In the genomic region with DNA sequence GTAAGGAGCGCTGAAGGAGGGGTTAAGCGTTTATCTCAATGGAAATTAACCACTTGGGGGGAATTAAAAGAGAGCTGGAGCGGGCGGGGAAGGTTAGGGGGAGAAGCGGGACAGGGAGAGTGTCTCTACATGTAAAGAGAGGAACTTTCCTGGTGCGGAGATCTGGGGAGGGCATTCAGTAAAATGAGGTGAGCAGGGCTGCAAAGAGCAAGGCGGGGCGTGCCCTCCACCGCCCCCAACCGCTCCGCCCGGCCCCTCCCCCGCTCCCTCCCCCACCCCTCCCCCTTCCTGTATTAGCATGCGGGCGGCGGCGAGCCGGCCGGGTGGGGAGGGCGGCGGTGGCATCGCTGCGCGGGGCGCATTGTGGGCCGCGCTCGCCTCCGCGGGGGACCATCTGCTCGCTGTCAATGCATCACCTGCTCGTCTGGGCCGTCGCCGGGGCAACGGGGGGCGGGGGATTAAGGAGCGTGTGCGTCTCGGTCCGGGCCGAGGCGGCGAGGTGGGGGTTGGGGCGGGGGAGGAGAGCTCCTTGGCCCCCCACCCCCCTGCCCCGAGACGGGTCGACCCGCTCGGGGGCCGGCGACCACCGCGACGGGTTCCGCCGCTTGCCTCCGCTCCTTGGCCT, we compare ENCODE assay signal across 8 cellular contexts. TPM values are rescaled to one million over a fixed set of nuclear protein-coding genes. Genes with fewer than 3 reads are reported as not detected.
DNase-seq lines count a peak whose midpoint lies in the region; ATAC-seq and TF ChIP-seq lines count a peak whose summit lies in the region.

No MANE protein-coding gene starts in this region.

- no peak overlapping the region for H3K27ac ChIP-seq in A673 (ENCODE audit: low read depth, low read length, poor library complexity, severe bottlenecking)

- no peaks in the 10 kb centered on the region for H3K36me3 ChIP-seq in A673 (ENCODE audit: insufficient read depth, low read length, poor library complexity, severe bottlenecking)

- no peak overlapping the region for H3K4me3 ChIP-seq in A673 (ENCODE audit: low read depth, low read length, poor library complexity, severe bottlenecking)

- peaks cover 50% of the 10 kb centered on the region for H3K27me3 ChIP-seq in A673 (replicated peaks; ENCODE audit: insufficient read depth, low read depth, low read length, poor library complexity)

- ATAC-seq in GM19452 (IDR thresholded peaks at IDR 0.05; ENCODE audit: unreplicated experiment), result peak; percentile 71
- peak; percentile 65 for ATAC-seq in HG03521 (IDR thresholded peaks at IDR 0.05; ENCODE audit: unreplicated experiment)
- ATAC-seq in SK-N-SH treated with all-trans-retinoic acid at 6 μM for 48 hours, result peak; percentile 70

- no TSS peak for BruUV-seq in A673 (replicated peaks; lab: Mats Ljungman, UMichigan)

- CTCF ChIA-PET in A673 (lab: Charles Lee), result no interaction called here

- H3K4me1 ChIP-seq in A673 (ENCODE audit: insufficient read depth, low read length, poor library complexity, severe bottlenecking), result no peaks in the 10 kb centered on the region

- intact Hi-C loops in A673 (cut with micrococcal nuclease; ENCODE audit: unreplicated experiment), result no loop called here

- DNase-seq in A673 (ENCODE audit: low spot score), result peak; percentile 11
- peak in 30 of 58 donors; percentile 3 to 77 (median 29) for DNase-seq in anterior cingulate cortex (lab: John Stamatoyannopoulos, UW)
- DNase-seq in kidney tubule cell (ENCODE audit: low spot score), result peak; percentile 36
- DNase-seq in stimulated activated CD8-positive, alpha-beta memory T cell treated with anti-CD3 and anti-CD28 coated beads, Interleukin-4, amount 100 ng/mL, for 48 hours, result peak; percentile 69
- no peak for DNase-seq in SIG-M5 treated with dmso at 0.1 percent for 504 hours (lab: John Stamatoyannopoulos, UW; ENCODE audit: unreplicated experiment)

- H3K9me3 ChIP-seq in A673 (ENCODE audit: low read depth, low read length, poor library complexity, severe bottlenecking), result no peaks in the 10 kb centered on the region

- POLR2A ChIA-PET in A673 (lab: Charles Lee; ENCODE audit: low non-redundant PET), result no interaction called here

- no peak for TF ChIP-seq CTCF in A673 (conservative IDR thresholded peaks at IDR 0.05; ENCODE audit: low read depth, low read length)

TF ChIP-seq in SK-N-SH treated with all-trans-retinoic acid at 6 μM for 48 hours, 23 proteins besides CTCF, POLR2A, EP300 and RAD21:
- TF ChIP-seq, protein P1, sequence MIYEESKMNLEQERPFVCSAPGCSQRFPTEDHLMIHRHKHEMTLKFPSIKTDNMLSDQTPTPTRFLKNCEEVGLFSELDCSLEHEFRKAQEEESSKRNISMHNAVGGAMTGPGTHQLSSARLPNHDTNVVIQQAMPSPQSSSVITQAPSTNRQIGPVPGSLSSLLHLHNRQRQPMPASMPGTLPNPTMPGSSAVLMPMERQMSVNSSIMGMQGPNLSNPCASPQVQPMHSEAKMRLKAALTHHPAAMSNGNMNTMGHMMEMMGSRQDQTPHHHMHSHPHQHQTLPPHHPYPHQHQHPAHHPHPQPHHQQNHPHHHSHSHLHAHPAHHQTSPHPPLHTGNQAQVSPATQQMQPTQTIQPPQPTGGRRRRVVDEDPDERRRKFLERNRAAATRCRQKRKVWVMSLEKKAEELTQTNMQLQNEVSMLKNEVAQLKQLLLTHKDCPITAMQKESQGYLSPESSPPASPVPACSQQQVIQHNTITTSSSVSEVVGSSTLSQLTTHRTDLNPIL (CRISPR knock-in tag; IDR thresholded peaks at IDR 0.05; ENCODE audit: low read depth), result no peak
- TF ChIP-seq TCF4 (CRISPR knock-in tag; IDR thresholded peaks at IDR 0.05; ENCODE audit: borderline replicate concordance) (no peak), RARB (CRISPR knock-in tag; IDR thresholded peaks at IDR 0.05) (no peak), ARNTL (CRISPR knock-in tag; IDR thresholded peaks at IDR 0.05; ENCODE audit: borderline replicate concordance, low read depth) (no peak)

RNA-seq across cellular contexts. Expression of a gene that starts 0.5 kb away (rescaled TPM):
- total RNA-seq in A673 (2021), result not detected in 2 replicates
